ENCODE assay signal across 16 cellular contexts in the genomic region with DNA sequence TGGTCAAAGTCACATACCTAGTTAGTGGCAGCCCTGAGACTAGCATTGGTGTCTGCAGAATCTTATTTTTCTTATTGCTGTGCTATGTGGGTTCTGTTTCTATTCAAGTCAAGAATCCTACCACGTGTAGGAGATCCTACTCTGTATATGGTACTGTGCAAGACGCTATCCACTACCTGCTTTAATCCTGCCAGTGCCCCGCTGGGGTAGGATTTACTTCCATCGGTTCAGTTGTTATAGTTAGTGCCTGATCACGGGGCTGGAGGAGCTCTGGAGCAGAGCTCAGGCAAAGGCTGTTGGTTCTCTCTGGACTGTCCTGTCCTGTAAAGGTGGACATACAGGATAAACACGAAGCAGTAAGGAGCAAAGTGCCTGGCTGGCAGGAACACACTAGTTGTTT.
DNase-seq lines count a peak whose midpoint lies in the region; ATAC-seq and TF ChIP-seq lines count a peak whose summit lies in the region.
"Had no signal": no experiment of that assay in that cellular context is flagged by ENCODE, and none has a peak within 500 bp of the region (broad histone marks: within the 10 kb centered on the region; RNA-seq: fewer than 3 reads in every experiment).

No MANE protein-coding gene starts in this region.

- H3K36me3 Mint-ChIP-seq in neural progenitor cell, result no peaks in the 10 kb centered on the region

- peak overlapping the region; percentile 2 for H3K4me3 Mint-ChIP-seq in neural progenitor cell
- H3K4me3 Mint-ChIP-seq: CD4-positive, alpha-beta T cell; GM23338 had no signal

- no peak for ATAC-seq in HG03097 (IDR thresholded peaks at IDR 0.05; ENCODE audit: low FRiP score, unreplicated experiment)

- H3K4me1 Mint-ChIP-seq in neural progenitor cell, result peaks cover 41% of the 10 kb centered on the region

- no peaks in the 10 kb centered on the region for H3K79me2 ChIP-seq in neural progenitor cell (ENCODE audit: low read depth)

- peak overlapping the region; percentile 22 for H3K4me2 ChIP-seq in neural progenitor cell
- H3K4me2 ChIP-seq: GM23338 had no signal

- no peak overlapping the region for H3K4me3 ChIP-seq in neural progenitor cell
- H3K4me3 ChIP-seq in brain microvascular endothelial cell (ENCODE audit: low read depth, low read length), result no peak overlapping the region
- H3K4me3 ChIP-seq: GM23338 had no signal

- H4K20me1 ChIP-seq in neural progenitor cell (ENCODE audit: low read depth), result no peaks in the 10 kb centered on the region

- H3F3A ChIP-seq in neural progenitor cell (ENCODE audit: low read depth), result peaks cover 6% of the 10 kb centered on the region

- no peak overlapping the region for H3K9ac ChIP-seq in neural progenitor cell

- peaks cover 10% of the 10 kb centered on the region for H3K27me3 Mint-ChIP-seq in neural progenitor cell (ENCODE audit: insufficient read depth, low read depth)
- H3K27me3 Mint-ChIP-seq: CD4-positive, alpha-beta T cell had no signal

- H3K27ac ChIP-seq in angular gyrus (ENCODE audit: low read depth, low read length), result peak overlapping the region; percentile 80
- peak overlapping the region; percentile 87 for H3K27ac ChIP-seq in cingulate gyrus (ENCODE audit: low read depth, low read length)
- H3K27ac ChIP-seq in neural progenitor cell, result no peak overlapping the region
- H3K27ac ChIP-seq in brain microvascular endothelial cell, result no peak overlapping the region
- H3K27ac ChIP-seq: C4-2B had no signal

- H3K36me3 ChIP-seq in neural progenitor cell (no peaks in the 10 kb centered on the region), brain microvascular endothelial cell (replicated peaks) (no peaks in the 10 kb centered on the region)

- peaks cover 17% of the 10 kb centered on the region for H3K9me3 Mint-ChIP-seq in neural progenitor cell

- peak overlapping the region; percentile 47 for H3K27ac Mint-ChIP-seq in neural progenitor cell
- H3K27ac Mint-ChIP-seq: CD4-positive, alpha-beta T cell; GM23338 had no signal

- H3K4me1 ChIP-seq in neural progenitor cell, result peaks cover 34% of the 10 kb centered on the region

- H3K27me3 ChIP-seq in neural progenitor cell (no peaks in the 10 kb centered on the region), brain microvascular endothelial cell (replicated peaks) (no peaks in the 10 kb centered on the region)

- DNase-seq in neural progenitor cell (ENCODE audit: low spot score) (no peak), COLO829 (ENCODE audit: low spot score) (no peak), brain microvascular endothelial cell (no peak), SIG-M5 treated with dmso at 0.1 percent for 504 hours (lab: John Stamatoyannopoulos, UW; ENCODE audit: unreplicated experiment) (no peak)
- DNase-seq: ACHN; CD4-positive, alpha-beta T cell; DMS153; DMS79; GDM1; HCEC 1CT; IMR-90 had no signal

- H3K9me3 ChIP-seq in neural progenitor cell (ENCODE audit: low read depth), result peaks cover 7% of the 10 kb centered on the region

- no peak overlapping the region for H2AFZ ChIP-seq in neural progenitor cell (replicated peaks)

- in situ Hi-C loops in brain microvascular endothelial cell (cut with HindIII; ENCODE audit: low pct_ligation_motif_present, low sequenced_read_pairs), result no loop called here

- TF ChIP-seq CTCF in neural progenitor cell (IDR thresholded peaks at IDR 0.05) (no peak), brain microvascular endothelial cell (IDR thresholded peaks at IDR 0.05; ENCODE audit: low read depth, low read length, missing control alignments) (no peak)

Comparison
In these comparisons a context has a peak if more than half of its experiments do, and no peak if none do; other contexts are left out.
1. H3K27ac ChIP-seq: peak in angular gyrus (single experiment) and cingulate gyrus (single experiment); none in neural progenitor cell (single experiment) and brain microvascular endothelial cell (single experiment).